ENCODE assay signal across 1 cellular context in genomic region chr17:75869282-75870141, GRCh38.
TF ChIP-seq lines count a peak whose summit lies in the region.

No MANE protein-coding gene starts in this region.

TF ChIP-seq in HepG2, 621 proteins besides CTCF, POLR2A, EP300 and RAD21 (continued from another document and continues in another):
- TF ChIP-seq BCLAF1 (IDR thresholded peaks at IDR 0.05) (no peak), ZNF800 (CRISPR knock-in tag; IDR thresholded peaks at IDR 0.05) (peak; percentile 56; the same call in 1 of the 2 replicates), HNF1A (IDR thresholded peaks at IDR 0.05; ENCODE audit: low read depth) (0 out of 2 replicates have a peak, but pooled peaks have one; percentile 29), HNF1A (CRISPR knock-in tag; IDR thresholded peaks at IDR 0.05; ENCODE audit: borderline replicate concordance) (peak; percentile 72), HMGA1 (CRISPR knock-in tag; conservative IDR thresholded peaks at IDR 0.05) (no peak), HIC2 (CRISPR knock-in tag; IDR thresholded peaks at IDR 0.05; ENCODE audit: low read depth) (no peak), ZFX (CRISPR knock-in tag; IDR thresholded peaks at IDR 0.05; ENCODE audit: low read depth) (peak; percentile 91), JUNB (CRISPR knock-in tag; IDR thresholded peaks at IDR 0.05; ENCODE audit: borderline replicate concordance) (no peak), ZUFSP (CRISPR knock-in tag; IDR thresholded peaks at IDR 0.05; ENCODE audit: borderline replicate concordance) (no peak), BHLHE40 (IDR thresholded peaks at IDR 0.05; ENCODE audit: low read length) (0 out of 2 replicates have a peak, but pooled peaks have one; percentile 26), ZGPAT (CRISPR knock-in tag; IDR thresholded peaks at IDR 0.05) (peak; percentile 97), CENPT (CRISPR knock-in tag; IDR thresholded peaks at IDR 0.05; ENCODE audit: low read depth) (no peak), SALL1 (CRISPR knock-in tag; IDR thresholded peaks at IDR 0.05) (peak; percentile 89), ZNF556 (CRISPR knock-in tag; IDR thresholded peaks at IDR 0.05; ENCODE audit: borderline replicate concordance) (no peak), ZNF101 (CRISPR knock-in tag; IDR thresholded peaks at IDR 0.05; ENCODE audit: borderline replicate concordance, low read depth) (no peak; the same call in 1 of the 2 replicates), PRDM4 (CRISPR knock-in tag; IDR thresholded peaks at IDR 0.05; ENCODE audit: borderline replicate concordance) (no peak; the same call in 1 of the 2 replicates), IRF2 (CRISPR knock-in tag; IDR thresholded peaks at IDR 0.05) (no peak), SUZ12 (IDR thresholded peaks at IDR 0.05; ENCODE audit: low read depth, low read length) (no peak), NR2F6 (IDR thresholded peaks at IDR 0.05) (peak; percentile 42; the same call in 1 of the 2 replicates), NR2F6 (CRISPR knock-in tag; IDR thresholded peaks at IDR 0.05) (peak; percentile 68), FOXP4 (CRISPR knock-in tag; IDR thresholded peaks at IDR 0.05) (peak; percentile 96), MAFG (CRISPR knock-in tag; IDR thresholded peaks at IDR 0.05) (no peak), ARID2 (CRISPR knock-in tag; IDR thresholded peaks at IDR 0.05; ENCODE audit: borderline replicate concordance) (no peak), ZNF280D (CRISPR knock-in tag; IDR thresholded peaks at IDR 0.05) (peak; percentile 90), SRSF1 (optimal IDR thresholded peaks at IDR 0.05; ENCODE audit: low read depth, low read length) (peak; percentile 19), ZNF597 (CRISPR knock-in tag; IDR thresholded peaks at IDR 0.05) (no peak), SCMH1 (CRISPR knock-in tag; IDR thresholded peaks at IDR 0.05; ENCODE audit: borderline replicate concordance) (no peak), THAP8 (CRISPR knock-in tag; IDR thresholded peaks at IDR 0.05; ENCODE audit: borderline replicate concordance) (no peak)
